In genomic region chr3:73143401-73143800, GRCh38 we compare ENCODE assay signal across 21 cellular contexts.
DNase-seq lines count a peak whose midpoint lies in the region; TF ChIP-seq lines count a peak whose summit lies in the region.
"Had no signal": no experiment of that assay in that cellular context is flagged by ENCODE, and none has a peak within 500 bp of the region (broad histone marks: within the 10 kb centered on the region; RNA-seq: fewer than 3 reads in every experiment).

No MANE protein-coding gene starts in this region.

- H3K36me3 Mint-ChIP-seq in brain (no peaks in the 10 kb centered on the region), neural progenitor cell (no peaks in the 10 kb centered on the region)
- H3K36me3 Mint-ChIP-seq: CD4-positive, alpha-beta memory T cell had no signal

- H3K4me2 ChIP-seq in BLaER1 = peak overlapping the region; percentile 25
- H3K4me2 ChIP-seq in neural progenitor cell = no peak overlapping the region
- H3K4me2 ChIP-seq: KMS-11 had no signal

- H3K27me3 ChIP-seq in BLaER1 (no peaks in the 10 kb centered on the region), neural progenitor cell (no peaks in the 10 kb centered on the region), HAP-1 (ENCODE audit: low read depth) (no peaks in the 10 kb centered on the region)
- H3K27me3 ChIP-seq: BE2C had no signal

- H3K9me3 Mint-ChIP-seq in brain (peaks cover 0 to 3% (median 0%) of the 10 kb centered on the region in 5 experiments), neural progenitor cell (no peaks in the 10 kb centered on the region)
- H3K9me3 Mint-ChIP-seq: HFFc6 had no signal

- H3K27ac Mint-ChIP-seq in brain (peak overlapping the region; percentile 3 to 89 (median 59)), neural progenitor cell (peak overlapping the region; percentile 48)
- H3K27ac Mint-ChIP-seq: CD4-positive, alpha-beta memory T cell; HFFc6 had no signal

- no peaks in the 10 kb centered on the region for H3K36me3 ChIP-seq in BLaER1
- no peaks in the 10 kb centered on the region for H3K36me3 ChIP-seq in HEK293 (ENCODE audit: control insufficient read depth in 2 of 2, insufficient read depth in 1 of 2, low read length in 2 of 2)
- no peaks in the 10 kb centered on the region for H3K36me3 ChIP-seq in neural progenitor cell
- H3K36me3 ChIP-seq in HAP-1 (replicated peaks) = no peaks in the 10 kb centered on the region
- H3K36me3 ChIP-seq: BE2C had no signal

- H3K9me3 ChIP-seq in BLaER1 = no peaks in the 10 kb centered on the region
- no peaks in the 10 kb centered on the region for H3K9me3 ChIP-seq in HEK293 (ENCODE audit: control insufficient read depth, insufficient read depth, low read depth, low read length)
- H3K9me3 ChIP-seq in neural progenitor cell (ENCODE audit: low read depth) = no peaks in the 10 kb centered on the region
- no peaks in the 10 kb centered on the region for H3K9me3 ChIP-seq in HAP-1
- H3K9me3 ChIP-seq: BE2C, Caco-2 had no signal

- H3K9ac ChIP-seq in BLaER1 = no peak overlapping the region
- no peak overlapping the region for H3K9ac ChIP-seq in neural progenitor cell
- H3K9ac ChIP-seq: KMS-11 had no signal

- H3K4me1 Mint-ChIP-seq in brain (peaks cover 56% of the 10 kb centered on the region), neural progenitor cell (peaks cover 21% of the 10 kb centered on the region)
- H3K4me1 Mint-ChIP-seq: CD4-positive, alpha-beta memory T cell had no signal

- no peaks in the 10 kb centered on the region for H4K20me1 ChIP-seq in BLaER1
- no peaks in the 10 kb centered on the region for H4K20me1 ChIP-seq in neural progenitor cell (ENCODE audit: low read depth)

- no peak overlapping the region for H3K4me3 ChIP-seq in BLaER1
- no peak overlapping the region for H3K4me3 ChIP-seq in HEK293 (ENCODE audit: low read depth, low read length)
- no peak overlapping the region for H3K4me3 ChIP-seq in neural progenitor cell
- no peak overlapping the region for H3K4me3 ChIP-seq in HAP-1
- H3K4me3 ChIP-seq: GM12878 had no signal

- in situ Hi-C loops in HAP-1 (cut with MboI; ENCODE audit: low sequenced_read_pairs) = no loop called here

- TF ChIP-seq CTCF in HEK293 (tag by site-specific recombination; IDR thresholded peaks at IDR 0.05) (no peak), brain (conservative IDR thresholded peaks at IDR 0.05) (no peak), neural progenitor cell (IDR thresholded peaks at IDR 0.05) (no peak)

- no peaks in the 10 kb centered on the region for H3F3A ChIP-seq in neural progenitor cell (ENCODE audit: low read depth)

- H3K79me2 ChIP-seq in neural progenitor cell (ENCODE audit: low read depth) = no peaks in the 10 kb centered on the region

- no peak overlapping the region for H3K27ac ChIP-seq in BLaER1
- H3K27ac ChIP-seq in HEK293 (ENCODE audit: extremely low read depth, low read depth, low read length) = peak overlapping the region; percentile 42
- H3K27ac ChIP-seq in neural progenitor cell = no peak overlapping the region
- H3K27ac ChIP-seq: KMS-11 had no signal

- H3K27me3 Mint-ChIP-seq in brain = no peaks in the 10 kb centered on the region
- peaks cover 2% of the 10 kb centered on the region for H3K27me3 Mint-ChIP-seq in neural progenitor cell (ENCODE audit: insufficient read depth, low read depth)

- POLR2A ChIA-PET in HEK293 (lab: Yijun Ruan, JAX) = no interaction called here

- peak overlapping the region in 2 of 5 experiments; percentile 43 to 64 for H3K4me3 Mint-ChIP-seq in brain
- H3K4me3 Mint-ChIP-seq in neural progenitor cell = no peak overlapping the region
- H3K4me3 Mint-ChIP-seq: CD4-positive, alpha-beta memory T cell; HFFc6 had no signal

- no peak overlapping the region for H2AFZ ChIP-seq in neural progenitor cell (replicated peaks)

- H3K4me1 ChIP-seq in BLaER1 = peaks cover 31% of the 10 kb centered on the region
- peaks cover 15% of the 10 kb centered on the region for H3K4me1 ChIP-seq in HEK293 (ENCODE audit: control insufficient read depth, insufficient read depth, low read length)
- peaks cover 18% of the 10 kb centered on the region for H3K4me1 ChIP-seq in neural progenitor cell
- peaks cover 4% of the 10 kb centered on the region for H3K4me1 ChIP-seq in HAP-1
- H3K4me1 ChIP-seq: BE2C had no signal

- no peak for DNase-seq in neural progenitor cell (ENCODE audit: low spot score)
- no peak for DNase-seq in NCI-H82 (lab: John Stamatoyannopoulos, UW)
- DNase-seq in NCI-H2227 (lab: John Stamatoyannopoulos, UW; ENCODE audit: unreplicated experiment) = no peak
- DNase-seq in HAP-1 (ENCODE audit: low spot score in 2 of 2) = no peak
- DNase-seq: BE2C; Caco-2; CD4-positive, alpha-beta memory T cell; DMS 273 treated with DMSO at 0.1 percent for 48 hours; DMS79 treated with DMSO at 0.1 percent for 48 hours; HFFc6; NCI-H1436 treated with DMSO at 0.1 percent for 48 hours; NCI-H1930; NCI-H226; NCI-H510A treated with DMSO at 0.1 percent for 48 hours; NCI-H774; SHP77 had no signal

- CTCF ChIA-PET in HEK293 (lab: Yijun Ruan, JAX) = interaction anchor here (0.7 kb wide), 1 partner anchor 257 kb away, joined by 3 read pairs; no protein-coding TSS in a partner anchor

TF ChIP-seq in HEK293, 187 proteins besides CTCF, POLR2A, EP300 and RAD21:
- TF ChIP-seq ZNF768 (tag by site-specific recombination; IDR thresholded peaks at IDR 0.05) (no peak), ZBTB20 (tag by site-specific recombination; IDR thresholded peaks at IDR 0.05) (peak; percentile 71; the same call in 1 of the 2 replicates), ELK4 (IDR thresholded peaks at IDR 0.05; ENCODE audit: borderline replicate concordance, low read depth, low read length) (no peak), ZNF560 (tag by site-specific recombination; IDR thresholded peaks at IDR 0.05; ENCODE audit: borderline replicate concordance) (no peak), ZNF791 (tag by site-specific recombination; IDR thresholded peaks at IDR 0.05) (no peak), ZNF112 (tag by site-specific recombination; IDR thresholded peaks at IDR 0.05) (no peak), FEZF1 (tag by site-specific recombination; IDR thresholded peaks at IDR 0.05) (no peak), ZNF121 (tag by site-specific recombination; IDR thresholded peaks at IDR 0.05) (no peak), ZNF530 (tag by site-specific recombination; IDR thresholded peaks at IDR 0.05; ENCODE audit: low read depth) (no peak)
